In the genomic region with DNA sequence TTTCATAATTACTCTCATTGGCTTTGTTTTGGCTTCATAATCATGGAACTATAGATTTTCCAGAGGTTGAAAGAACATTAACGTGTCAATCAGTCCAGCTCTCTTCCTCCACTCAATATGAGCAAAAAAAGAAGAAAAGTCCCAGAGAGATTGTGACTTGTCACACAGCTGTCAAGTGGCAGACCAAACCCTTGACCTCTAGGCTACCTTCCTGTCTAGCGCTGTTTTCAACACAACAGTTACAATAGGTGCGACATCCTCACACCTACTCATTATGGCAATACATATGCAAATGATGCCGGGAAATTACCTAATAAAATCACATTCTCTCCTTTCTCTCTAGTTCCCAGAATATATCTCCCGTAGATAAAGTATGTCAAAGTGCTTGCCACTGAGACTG, we compare ENCODE assay signal across 1 cellular context.
TF ChIP-seq lines count a peak whose summit lies in the region.

No MANE protein-coding gene starts in this region.

TF ChIP-seq in GM23338, 12 proteins besides CTCF, POLR2A, EP300 and RAD21 (continued from another document):
- TF ChIP-seq, protein P1, sequence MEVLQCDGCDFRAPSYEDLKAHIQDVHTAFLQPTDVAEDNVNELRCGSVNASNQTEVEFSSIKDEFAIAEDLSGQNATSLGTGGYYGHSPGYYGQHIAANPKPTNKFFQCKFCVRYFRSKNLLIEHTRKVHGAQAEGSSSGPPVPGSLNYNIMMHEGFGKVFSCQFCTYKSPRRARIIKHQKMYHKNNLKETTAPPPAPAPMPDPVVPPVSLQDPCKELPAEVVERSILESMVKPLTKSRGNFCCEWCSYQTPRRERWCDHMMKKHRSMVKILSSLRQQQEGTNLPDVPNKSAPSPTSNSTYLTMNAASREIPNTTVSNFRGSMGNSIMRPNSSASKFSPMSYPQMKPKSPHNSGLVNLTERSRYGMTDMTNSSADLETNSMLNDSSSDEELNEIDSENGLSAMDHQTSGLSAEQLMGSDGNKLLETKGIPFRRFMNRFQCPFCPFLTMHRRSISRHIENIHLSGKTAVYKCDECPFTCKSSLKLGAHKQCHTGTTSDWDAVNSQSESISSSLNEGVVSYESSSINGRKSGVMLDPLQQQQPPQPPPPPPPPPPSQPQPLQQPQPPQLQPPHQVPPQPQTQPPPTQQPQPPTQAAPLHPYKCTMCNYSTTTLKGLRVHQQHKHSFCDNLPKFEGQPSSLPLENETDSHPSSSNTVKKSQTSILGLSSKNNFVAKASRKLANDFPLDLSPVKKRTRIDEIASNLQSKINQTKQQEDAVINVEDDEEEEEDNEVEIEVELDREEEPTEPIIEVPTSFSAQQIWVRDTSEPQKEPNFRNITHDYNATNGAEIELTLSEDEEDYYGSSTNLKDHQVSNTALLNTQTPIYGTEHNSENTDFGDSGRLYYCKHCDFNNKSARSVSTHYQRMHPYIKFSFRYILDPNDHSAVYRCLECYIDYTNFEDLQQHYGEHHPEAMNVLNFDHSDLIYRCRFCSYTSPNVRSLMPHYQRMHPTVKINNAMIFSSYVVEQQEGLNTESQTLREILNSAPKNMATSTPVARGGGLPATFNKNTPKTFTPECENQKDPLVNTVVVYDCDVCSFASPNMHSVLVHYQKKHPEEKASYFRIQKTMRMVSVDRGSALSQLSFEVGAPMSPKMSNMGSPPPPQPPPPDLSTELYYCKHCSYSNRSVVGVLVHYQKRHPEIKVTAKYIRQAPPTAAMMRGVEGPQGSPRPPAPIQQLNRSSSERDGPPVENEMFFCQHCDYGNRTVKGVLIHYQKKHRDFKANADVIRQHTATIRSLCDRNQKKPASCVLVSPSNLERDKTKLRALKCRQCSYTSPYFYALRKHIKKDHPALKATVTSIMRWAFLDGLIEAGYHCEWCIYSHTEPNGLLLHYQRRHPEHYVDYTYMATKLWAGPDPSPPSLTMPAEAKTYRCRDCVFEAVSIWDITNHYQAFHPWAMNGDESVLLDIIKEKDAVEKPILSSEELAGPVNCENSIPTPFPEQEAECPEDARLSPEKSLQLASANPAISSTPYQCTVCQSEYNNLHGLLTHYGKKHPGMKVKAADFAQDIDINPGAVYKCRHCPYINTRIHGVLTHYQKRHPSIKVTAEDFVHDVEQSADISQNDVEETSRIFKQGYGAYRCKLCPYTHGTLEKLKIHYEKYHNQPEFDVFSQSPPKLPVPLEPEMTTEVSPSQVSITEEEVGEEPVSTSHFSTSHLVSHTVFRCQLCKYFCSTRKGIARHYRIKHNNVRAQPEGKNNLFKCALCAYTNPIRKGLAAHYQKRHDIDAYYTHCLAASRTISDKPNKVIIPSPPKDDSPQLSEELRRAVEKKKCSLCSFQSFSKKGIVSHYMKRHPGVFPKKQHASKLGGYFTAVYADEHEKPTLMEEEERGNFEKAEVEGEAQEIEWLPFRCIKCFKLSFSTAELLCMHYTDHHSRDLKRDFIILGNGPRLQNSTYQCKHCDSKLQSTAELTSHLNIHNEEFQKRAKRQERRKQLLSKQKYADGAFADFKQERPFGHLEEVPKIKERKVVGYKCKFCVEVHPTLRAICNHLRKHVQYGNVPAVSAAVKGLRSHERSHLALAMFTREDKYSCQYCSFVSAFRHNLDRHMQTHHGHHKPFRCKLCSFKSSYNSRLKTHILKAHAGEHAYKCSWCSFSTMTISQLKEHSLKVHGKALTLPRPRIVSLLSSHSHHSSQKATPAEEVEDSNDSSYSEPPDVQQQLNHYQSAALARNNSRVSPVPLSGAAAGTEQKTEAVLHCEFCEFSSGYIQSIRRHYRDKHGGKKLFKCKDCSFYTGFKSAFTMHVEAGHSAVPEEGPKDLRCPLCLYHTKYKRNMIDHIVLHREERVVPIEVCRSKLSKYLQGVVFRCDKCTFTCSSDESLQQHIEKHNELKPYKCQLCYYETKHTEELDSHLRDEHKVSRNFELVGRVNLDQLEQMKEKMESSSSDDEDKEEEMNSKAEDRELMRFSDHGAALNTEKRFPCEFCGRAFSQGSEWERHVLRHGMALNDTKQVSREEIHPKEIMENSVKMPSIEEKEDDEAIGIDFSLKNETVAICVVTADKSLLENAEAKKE (CRISPR knock-in tag; IDR thresholded peaks at IDR 0.05) = no peak
- no peak for TF ChIP-seq STAT1 (IDR thresholded peaks at IDR 0.05; ENCODE audit: unreplicated experiment)
- TF ChIP-seq, protein P2, sequence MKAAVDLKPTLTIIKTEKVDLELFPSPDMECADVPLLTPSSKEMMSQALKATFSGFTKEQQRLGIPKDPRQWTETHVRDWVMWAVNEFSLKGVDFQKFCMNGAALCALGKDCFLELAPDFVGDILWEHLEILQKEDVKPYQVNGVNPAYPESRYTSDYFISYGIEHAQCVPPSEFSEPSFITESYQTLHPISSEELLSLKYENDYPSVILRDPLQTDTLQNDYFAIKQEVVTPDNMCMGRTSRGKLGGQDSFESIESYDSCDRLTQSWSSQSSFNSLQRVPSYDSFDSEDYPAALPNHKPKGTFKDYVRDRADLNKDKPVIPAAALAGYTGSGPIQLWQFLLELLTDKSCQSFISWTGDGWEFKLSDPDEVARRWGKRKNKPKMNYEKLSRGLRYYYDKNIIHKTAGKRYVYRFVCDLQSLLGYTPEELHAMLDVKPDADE (IDR thresholded peaks at IDR 0.05) = no peak
- TF ChIP-seq NANOG (IDR thresholded peaks at IDR 0.05; ENCODE audit: borderline replicate concordance) = no peak
- no peak for TF ChIP-seq POLR2AphosphoS5 (IDR thresholded peaks at IDR 0.05; ENCODE audit: low read depth)
- TF ChIP-seq CREB1 (CRISPR knock-in tag; IDR thresholded peaks at IDR 0.05; ENCODE audit: low read depth) = no peak
- TF ChIP-seq, protein P3, sequence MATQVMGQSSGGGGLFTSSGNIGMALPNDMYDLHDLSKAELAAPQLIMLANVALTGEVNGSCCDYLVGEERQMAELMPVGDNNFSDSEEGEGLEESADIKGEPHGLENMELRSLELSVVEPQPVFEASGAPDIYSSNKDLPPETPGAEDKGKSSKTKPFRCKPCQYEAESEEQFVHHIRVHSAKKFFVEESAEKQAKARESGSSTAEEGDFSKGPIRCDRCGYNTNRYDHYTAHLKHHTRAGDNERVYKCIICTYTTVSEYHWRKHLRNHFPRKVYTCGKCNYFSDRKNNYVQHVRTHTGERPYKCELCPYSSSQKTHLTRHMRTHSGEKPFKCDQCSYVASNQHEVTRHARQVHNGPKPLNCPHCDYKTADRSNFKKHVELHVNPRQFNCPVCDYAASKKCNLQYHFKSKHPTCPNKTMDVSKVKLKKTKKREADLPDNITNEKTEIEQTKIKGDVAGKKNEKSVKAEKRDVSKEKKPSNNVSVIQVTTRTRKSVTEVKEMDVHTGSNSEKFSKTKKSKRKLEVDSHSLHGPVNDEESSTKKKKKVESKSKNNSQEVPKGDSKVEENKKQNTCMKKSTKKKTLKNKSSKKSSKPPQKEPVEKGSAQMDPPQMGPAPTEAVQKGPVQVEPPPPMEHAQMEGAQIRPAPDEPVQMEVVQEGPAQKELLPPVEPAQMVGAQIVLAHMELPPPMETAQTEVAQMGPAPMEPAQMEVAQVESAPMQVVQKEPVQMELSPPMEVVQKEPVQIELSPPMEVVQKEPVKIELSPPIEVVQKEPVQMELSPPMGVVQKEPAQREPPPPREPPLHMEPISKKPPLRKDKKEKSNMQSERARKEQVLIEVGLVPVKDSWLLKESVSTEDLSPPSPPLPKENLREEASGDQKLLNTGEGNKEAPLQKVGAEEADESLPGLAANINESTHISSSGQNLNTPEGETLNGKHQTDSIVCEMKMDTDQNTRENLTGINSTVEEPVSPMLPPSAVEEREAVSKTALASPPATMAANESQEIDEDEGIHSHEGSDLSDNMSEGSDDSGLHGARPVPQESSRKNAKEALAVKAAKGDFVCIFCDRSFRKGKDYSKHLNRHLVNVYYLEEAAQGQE (IDR thresholded peaks at IDR 0.05; ENCODE audit: unreplicated experiment) = no peak
